In genomic region chr9:121322737-121323448, GRCh38 we compare ENCODE assay signal across 12 cellular contexts. TPM values are rescaled to one million over a fixed set of nuclear protein-coding genes. Genes with fewer than 3 reads are reported as not detected.
DNase-seq lines count a peak whose midpoint lies in the region; ATAC-seq and TF ChIP-seq lines count a peak whose summit lies in the region.
"Had no signal": no experiment of that assay in that cellular context is flagged by ENCODE, and none has a peak within 500 bp of the region (broad histone marks: within the 10 kb centered on the region; RNA-seq: fewer than 3 reads in every experiment).

No MANE protein-coding gene starts in this region.

- DNase-seq in activated CD4-positive, alpha-beta T cell treated with anti-CD3 and anti-CD28 coated beads, Interleukin-2, amount 10 ng/mL, durations not matched to agents 7 days and 5 days: no peak
- DNase-seq in activated CD4-positive, alpha-beta T cell treated with anti-CD3 and anti-CD28 coated beads for 1 hour: no peak
- DNase-seq in MCF 10A (ENCODE audit: unreplicated experiment) (peak; percentile 72), mesenteric fat pad (ENCODE audit: low spot score) (peak; percentile 57), tibial nerve (ENCODE audit: low spot score in 2 of 2) (no peak), OCI-M1 (lab: John Stamatoyannopoulos, UW) (no peak)
- DNase-seq: cortex of kidney, hypothalamus, WERI-Rb-1 had no signal

- peaks cover 29% of the 10 kb centered on the region for H3K4me1 Mint-ChIP-seq in activated CD4-positive, alpha-beta T cell treated with anti-CD3 and anti-CD28 coated beads, Interleukin-2, amount 10 ng/mL, durations not matched to agents 7 days and 5 days
- H3K4me1 Mint-ChIP-seq in MCF 10A (ENCODE audit: insufficient read depth, unreplicated experiment): peaks cover 37% of the 10 kb centered on the region
- H3K4me1 Mint-ChIP-seq: nephron had no signal

- no peaks in the 10 kb centered on the region for H3K27me3 ChIP-seq in tibial nerve

- H3K4me3 Mint-ChIP-seq in activated CD4-positive, alpha-beta T cell treated with anti-CD3 and anti-CD28 coated beads, Interleukin-2, amount 10 ng/mL, durations not matched to agents 7 days and 5 days: no peak overlapping the region
- peak overlapping the region; percentile 7 for H3K4me3 Mint-ChIP-seq in MCF 10A (ENCODE audit: unreplicated experiment)
- H3K4me3 Mint-ChIP-seq: nephron had no signal

- peak in 1 of 2 donors; percentile 3 for TF ChIP-seq EP300 in tibial nerve (IDR thresholded peaks at IDR 0.05)

- no peak for TF ChIP-seq POLR2A in tibial nerve (IDR thresholded peaks at IDR 0.05)

- ATAC-seq in GM21737 (IDR thresholded peaks at IDR 0.05; ENCODE audit: unreplicated experiment) (no peak), HG02870 (IDR thresholded peaks at IDR 0.05; ENCODE audit: unreplicated experiment) (no peak)

- CTCF ChIA-PET in activated CD4-positive, alpha-beta T cell treated with anti-CD3 and anti-CD28 coated beads, Interleukin-2, amount 10 ng/mL, durations not matched to agents 7 days and 5 days (lab: Charles Lee): interaction anchor here (0.6 to 1.3 kb wide), 2 partner anchors 52 to 71 kb away, joined by 3 read pairs; no protein-coding TSS in a partner anchor
- CTCF ChIA-PET in MCF 10A (lab: Yijun Ruan, JAX): interaction anchor here (0.6 to 6.4 kb wide), 8 partner anchors 9 to 109 kb away, joined by 3 to 152 read pairs (median 3); no protein-coding TSS in a partner anchor

- POLR2A ChIA-PET in activated CD4-positive, alpha-beta T cell treated with anti-CD3 and anti-CD28 coated beads, Interleukin-2, amount 10 ng/mL, durations not matched to agents 7 days and 5 days (lab: Charles Lee): no interaction called here
- POLR2A ChIA-PET in MCF 10A (lab: Yijun Ruan, JAX): interaction anchor here (0.8 to 6.8 kb wide), 13 partner anchors 10 to 124 kb away, joined by 3 to 96 read pairs (median 4); no protein-coding TSS in a partner anchor

- H3K27ac ChIP-seq in tibial nerve: peak overlapping the region in 3 of 4 donors; percentile 5 to 89 (median 84)
- H3K27ac ChIP-seq: WERI-Rb-1 had no signal

- H3K36me3 Mint-ChIP-seq in activated CD4-positive, alpha-beta T cell treated with anti-CD3 and anti-CD28 coated beads, Interleukin-2, amount 10 ng/mL, durations not matched to agents 7 days and 5 days (ENCODE audit: low read depth): peaks cover 5% of the 10 kb centered on the region
- H3K36me3 Mint-ChIP-seq in MCF 10A (ENCODE audit: insufficient read depth, unreplicated experiment): peaks cover 41% of the 10 kb centered on the region

- H3K27ac Mint-ChIP-seq in activated CD4-positive, alpha-beta T cell treated with anti-CD3 and anti-CD28 coated beads, Interleukin-2, amount 10 ng/mL, durations not matched to agents 7 days and 5 days: peak overlapping the region; percentile 1
- peak overlapping the region; percentile 100 for H3K27ac Mint-ChIP-seq in MCF 10A (ENCODE audit: low read depth, unreplicated experiment)
- H3K27ac Mint-ChIP-seq: nephron had no signal

- intact Hi-C loops in MCF 10A (cut with micrococcal nuclease): no loop called here

- H3K9me3 Mint-ChIP-seq in activated CD4-positive, alpha-beta T cell treated with anti-CD3 and anti-CD28 coated beads, Interleukin-2, amount 10 ng/mL, durations not matched to agents 7 days and 5 days: no peaks in the 10 kb centered on the region
- H3K9me3 Mint-ChIP-seq in MCF 10A (ENCODE audit: unreplicated experiment): no peaks in the 10 kb centered on the region
- H3K9me3 Mint-ChIP-seq: nephron had no signal

- no peak overlapping the region for H3K4me3 ChIP-seq in tibial nerve

- peaks cover 0 to 93% (median 33%) of the 10 kb centered on the region in 4 donors for H3K4me1 ChIP-seq in tibial nerve

- TF ChIP-seq CTCF in MCF 10A (IDR thresholded peaks at IDR 0.05; ENCODE audit: unreplicated experiment): no peak
- TF ChIP-seq CTCF in tibial nerve (IDR thresholded peaks at IDR 0.05): no peak

- TSS peak; percentile 98 for BruUV-seq in MCF 10A (replicated peaks; lab: Mats Ljungman, UMichigan)

- WGBS in tibial nerve, 2 donors: 85 to 87% methylated on average over 10 of the region's 10 CpGs

- H3K27me3 Mint-ChIP-seq in activated CD4-positive, alpha-beta T cell treated with anti-CD3 and anti-CD28 coated beads, Interleukin-2, amount 10 ng/mL, durations not matched to agents 7 days and 5 days: no peaks in the 10 kb centered on the region
- H3K27me3 Mint-ChIP-seq in MCF 10A (ENCODE audit: insufficient read depth, unreplicated experiment): no peaks in the 10 kb centered on the region

- H3K36me3 ChIP-seq in tibial nerve: peaks cover 13 to 90% (median 21%) of the 10 kb centered on the region in 3 donors

- no peaks in the 10 kb centered on the region for H3K9me3 ChIP-seq in tibial nerve

RNA-seq across cellular contexts. Expression of gene STOM, which starts 47.2 kb away (rescaled TPM):
- total RNA-seq in activated CD4-positive, alpha-beta T cell treated with anti-CD3 and anti-CD28 coated beads, Interleukin-2, amount 10 ng/mL, durations not matched to agents 7 days and 5 days: 10 to 100 TPM; 35.5 to 48.1 TPM
- total RNA-seq in MCF 10A (2022) (200 and 231 TPM in 2 replicates), mesenteric fat pad (620 TPM), tibial nerve (100 to 1,000 TPM; 164 to 310 (median 232) TPM)

RNA-seq across cellular contexts. Expression of gene GSN, which starts 54.9 kb away (rescaled TPM):
- 1 to 10 TPM; 2.9 to 3.4 TPM for total RNA-seq in activated CD4-positive, alpha-beta T cell treated with anti-CD3 and anti-CD28 coated beads, Interleukin-2, amount 10 ng/mL, durations not matched to agents 7 days and 5 days
- 21.9 and 24.9 TPM in 2 replicates for total RNA-seq in MCF 10A (2022)
- total RNA-seq in mesenteric fat pad: 843 TPM
- 1,000 to 10,000 TPM; 1,899 to 6,678 (median 4,539) TPM for total RNA-seq in tibial nerve

Comparison
In these comparisons a context has a peak if more than half of its experiments do, and no peak if none do; other contexts are left out.
1. DNase-seq: peak in MCF 10A (single experiment) and mesenteric fat pad (single experiment); none in activated CD4-positive, alpha-beta T cell treated with anti-CD3 and anti-CD28 coated beads, Interleukin-2, amount 10 ng/mL, durations not matched to agents 7 days and 5 days (single experiment), activated CD4-positive, alpha-beta T cell treated with anti-CD3 and anti-CD28 coated beads for 1 hour (single experiment), tibial nerve (0 of 2) and OCI-M1 (single experiment).
2. RNA of gene GSN, which starts 54.9 kb away (total RNA-seq): 1,899 to 6,678 TPM in tibial nerve and 843 TPM in mesenteric fat pad (single experiment); 21.9 to 24.9 TPM in MCF 10A and 2.9 to 3.4 TPM in activated CD4-positive, alpha-beta T cell treated with anti-CD3 and anti-CD28 coated beads, Interleukin-2, amount 10 ng/mL, durations not matched to agents 7 days and 5 days; every median in the first group is over 10 times any median in the second.